Comparison of ENCODE assay signal across 14 cellular contexts in the genomic region with DNA sequence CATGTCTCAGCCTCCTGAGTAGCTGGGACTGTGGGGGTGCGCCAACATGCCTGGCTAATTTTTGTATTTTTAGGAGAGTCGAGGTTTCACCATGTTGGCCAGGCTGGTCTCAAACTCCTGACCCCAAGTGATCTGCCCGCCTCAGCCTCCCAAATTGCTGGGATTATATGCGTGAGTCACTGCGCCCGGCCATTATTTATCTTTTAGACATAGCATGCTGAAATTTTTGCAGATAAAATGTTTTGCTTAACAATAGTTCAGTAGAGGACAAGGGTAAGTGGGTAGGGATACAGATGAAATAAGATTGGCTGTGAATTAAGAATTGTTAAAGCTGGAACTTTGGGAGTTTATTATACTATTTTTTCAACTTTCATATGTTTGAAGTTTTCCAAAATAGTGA.
DNase-seq lines count a peak whose midpoint lies in the region; ATAC-seq and TF ChIP-seq lines count a peak whose summit lies in the region.
"Had no signal": no experiment of that assay in that cellular context is flagged by ENCODE, and none has a peak within 500 bp of the region (broad histone marks: within the 10 kb centered on the region; RNA-seq: fewer than 3 reads in every experiment).

No MANE protein-coding gene starts in this region.

- no peaks in the 10 kb centered on the region; the same call in 1 of the 2 replicates for H4K20me1 ChIP-seq in SU-DHL-6 (ENCODE audit: low read depth, low read length)

- no peak overlapping the region for H3K4me3 ChIP-seq in SU-DHL-6 (ENCODE audit: insufficient read depth, low read length, poor library complexity, severe bottlenecking)
- H3K4me3 ChIP-seq in brain microvascular endothelial cell (ENCODE audit: low read depth, low read length) = no peak overlapping the region
- H3K4me3 ChIP-seq: A549, BLaER1 had no signal

- H3K27ac Mint-ChIP-seq in naive B cell = peak overlapping the region in 4 of 6 donors; percentile 67 to 77 (median 72)
- no peak overlapping the region for H3K27ac Mint-ChIP-seq in MCF 10A (ENCODE audit: low read depth, unreplicated experiment)
- H3K27ac Mint-ChIP-seq: CD8-positive, alpha-beta memory T cell; H9 had no signal

- intact Hi-C loops in MCF 10A (cut with micrococcal nuclease) = no loop called here

- H3F3A ChIP-seq in SU-DHL-6 (ENCODE audit: insufficient read depth) = peaks cover 61% of the 10 kb centered on the region

- H3K9me3 Mint-ChIP-seq in naive B cell = peaks cover 0 to 11% (median 3%) of the 10 kb centered on the region in 7 donors
- peaks cover 6% of the 10 kb centered on the region for H3K9me3 Mint-ChIP-seq in MCF 10A (ENCODE audit: unreplicated experiment)

- peak overlapping the region in 2 of 8 donors; percentile 10 to 23 for H3K4me3 Mint-ChIP-seq in naive B cell
- no peak overlapping the region for H3K4me3 Mint-ChIP-seq in MCF 10A (ENCODE audit: unreplicated experiment)
- H3K4me3 Mint-ChIP-seq: CD8-positive, alpha-beta memory T cell; H9 had no signal

- POLR2A ChIA-PET in MCF 10A (lab: Yijun Ruan, JAX) = no interaction called here

- H3K36me3 ChIP-seq in SU-DHL-6 (ENCODE audit: low read length) (peaks cover 28% of the 10 kb centered on the region), brain microvascular endothelial cell (replicated peaks) (no peaks in the 10 kb centered on the region)

- peaks cover 100% of the 10 kb centered on the region for H3K79me2 ChIP-seq in SU-DHL-6 (ENCODE audit: insufficient read depth, low read length)

- CTCF ChIA-PET in MCF 10A (lab: Yijun Ruan, JAX) = no interaction called here

- H3K4me1 Mint-ChIP-seq in naive B cell (peaks cover 33 to 63% (median 52%) of the 10 kb centered on the region in 3 donors), MCF 10A (ENCODE audit: insufficient read depth, unreplicated experiment) (no peaks in the 10 kb centered on the region)
- H3K4me1 Mint-ChIP-seq: H9 had no signal

- DNase-seq in brain microvascular endothelial cell = peak; percentile 38
- DNase-seq in naive B cell = no peak
- no peak for DNase-seq in NCI-H748 (lab: John Stamatoyannopoulos, UW; ENCODE audit: unreplicated experiment)
- no peak for DNase-seq in MCF 10A (ENCODE audit: unreplicated experiment)
- DNase-seq: Caco-2; CD8-positive, alpha-beta memory T cell; DND-41; GF-D8; GOT3; H9 had no signal

- H3K36me3 Mint-ChIP-seq in naive B cell (peaks cover 16 to 30% of the 10 kb centered on the region in 2 donors), MCF 10A (ENCODE audit: insufficient read depth, unreplicated experiment) (peaks cover 34% of the 10 kb centered on the region)

- no peaks in the 10 kb centered on the region for H3K9me2 ChIP-seq in SU-DHL-6 (replicated peaks; ENCODE audit: insufficient read depth, low read length)

- no peak overlapping the region for H3K9ac ChIP-seq in SU-DHL-6 (ENCODE audit: low read length)
- H3K9ac ChIP-seq: BLaER1 had no signal

- no peak overlapping the region for H3K4me2 ChIP-seq in SU-DHL-6 (ENCODE audit: low read depth, low read length, poor library complexity, severe bottlenecking)
- H3K4me2 ChIP-seq: A549, BLaER1 had no signal

- H3K9me3 ChIP-seq in SU-DHL-6 (ENCODE audit: insufficient read depth, low read length) = no peaks in the 10 kb centered on the region
- H3K9me3 ChIP-seq: A549 had no signal

- no peak overlapping the region for H2AFZ ChIP-seq in SU-DHL-6 (ENCODE audit: low read depth, low read length, severe bottlenecking)

- H3K27me3 ChIP-seq in SU-DHL-6 (ENCODE audit: low read length) (no peaks in the 10 kb centered on the region), brain microvascular endothelial cell (replicated peaks) (no peaks in the 10 kb centered on the region)
- H3K27me3 ChIP-seq: BLaER1 had no signal

- in situ Hi-C loops in brain microvascular endothelial cell (cut with HindIII; ENCODE audit: low pct_ligation_motif_present, low sequenced_read_pairs) = no loop called here

- no peak for TF ChIP-seq CTCF in SU-DHL-6 (IDR thresholded peaks at IDR 0.05; ENCODE audit: insufficient read depth, low read length, poor library complexity, severe bottlenecking)
- TF ChIP-seq CTCF in brain microvascular endothelial cell (IDR thresholded peaks at IDR 0.05; ENCODE audit: low read depth, low read length, missing control alignments) = no peak
- TF ChIP-seq CTCF in MCF 10A (IDR thresholded peaks at IDR 0.05; ENCODE audit: unreplicated experiment) = no peak

- no peak for ATAC-seq in naive B cell (ENCODE audit: low read depth in 2 of 2)
- ATAC-seq in HG03342 (IDR thresholded peaks at IDR 0.05; ENCODE audit: unreplicated experiment) = no peak
- ATAC-seq: A549 had no signal

- BruUV-seq in MCF 10A (replicated peaks; lab: Mats Ljungman, UMichigan) = no TSS peak

- H3K27me3 Mint-ChIP-seq in naive B cell = no peaks in the 10 kb centered on the region
- no peaks in the 10 kb centered on the region for H3K27me3 Mint-ChIP-seq in MCF 10A (ENCODE audit: insufficient read depth, unreplicated experiment)
- H3K27me3 Mint-ChIP-seq: CD8-positive, alpha-beta memory T cell had no signal

- H3K27ac ChIP-seq in SU-DHL-6 (ENCODE audit: low read depth, low read length) (peak overlapping the region; percentile 8; the same call in 1 of the 2 replicates), brain microvascular endothelial cell (no peak overlapping the region)
- H3K27ac ChIP-seq: A549, BLaER1 had no signal
